26 cellular contexts compared by ENCODE assay signal in genomic region chr14:53380041-53380440, GRCh38.
"Had no signal": no experiment of that assay in that cellular context is flagged by ENCODE, and none has a peak within 500 bp of the region (broad histone marks: within the 10 kb centered on the region; RNA-seq: fewer than 3 reads in every experiment).

No MANE protein-coding gene starts in this region.

- H3K4me3 ChIP-seq: ascending aorta, cardiac muscle cell had no signal

- H3K36me3 ChIP-seq: ascending aorta, cardiac muscle cell, WERI-Rb-1 had no signal

- H3K9me3 ChIP-seq: ascending aorta had no signal

- FAIRE-seq: RCC 7860 had no signal

- H3K4me1 ChIP-seq: ascending aorta had no signal

- H3K27me3 ChIP-seq: ascending aorta, cardiac muscle cell had no signal

- DNase-seq: activated CD4-positive, alpha-beta memory T cell treated with anti-CD3 and anti-CD28 coated beads, Interleukin-2, amount 10 ng/mL, durations not matched to agents 7 days and 5 days; activated CD4-positive, alpha-beta T cell treated with anti-CD3 and anti-CD28 coated beads for 1 hour; activated CD4-positive, alpha-beta T cell treated with anti-CD3 and anti-CD28 coated beads for 48 hours; activated CD4-positive, CD25-positive, alpha-beta regulatory T cell; activated CD8-positive, alpha-beta memory T cell treated with anti-CD3 and anti-CD28 coated beads for 24 hours; activated CD8-positive, alpha-beta memory T cell treated with anti-CD3 and anti-CD28 coated beads, Interleukin-2, amount 10 ng/mL, durations not matched to agents 7 days and 5 days; activated CD8-positive, alpha-beta memory T cell treated with anti-CD3 and anti-CD28 coated beads, Interleukin-2, amount 50 U/mL, for 48 hours; activated effector memory CD4-positive, alpha-beta T cell treated with Interleukin-2 at 50 U/mL for 16 hours; activated naive CD4-positive, alpha-beta T cell treated with anti-CD3 and anti-CD28 coated beads, Interleukin-2, amount 10 ng/mL, durations not matched to agents 7 days and 5 days; activated T-cell treated with anti-CD3 and anti-CD28 coated beads, Interleukin-2, amount 50 U/mL, for 48 hours; amygdala; NCI-H1105 treated with DMSO at 0.1 percent for 48 hours; NCI-H1436; NCI-H1694; NCI-H1930; NCI-H345; NCI-H524 treated with DMSO at 0.1 percent for 48 hours; NK-92 treated with Interleukin-12 subunit alpha and Interleukin-12 subunit beta, amount 100 ng/mL, for 24 hours; PC-3; T1000; WERI-Rb-1 had no signal

- ATAC-seq: activated CD8-positive, alpha-beta memory T cell treated with anti-CD3 and anti-CD28 coated beads, Interleukin-2, amount 10 ng/mL, durations not matched to agents 7 days and 5 days; Right ventricle myocardium inferior had no signal

- H3K27ac ChIP-seq: ascending aorta, cardiac muscle cell, RWPE1, WERI-Rb-1 had no signal
